8 cellular contexts compared by ENCODE assay signal in the genomic region with DNA sequence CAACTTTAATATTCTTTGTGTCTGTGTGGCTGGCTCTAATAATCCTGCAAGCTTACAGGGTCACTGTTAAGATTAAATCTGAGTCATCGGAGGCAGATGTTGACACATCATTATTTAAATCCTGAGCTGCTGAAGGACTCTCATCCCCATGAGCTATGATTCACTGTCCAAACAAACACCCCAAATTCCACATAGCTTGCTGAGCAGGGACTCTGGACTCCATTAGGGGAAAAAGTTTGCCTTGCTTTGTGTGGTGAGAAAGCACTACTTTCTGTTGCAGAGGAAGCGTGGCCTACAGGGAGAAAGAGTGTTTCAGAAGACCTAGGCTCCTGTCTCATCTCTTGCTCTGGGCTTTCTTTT.
DNase-seq lines count a peak whose midpoint lies in the region; TF ChIP-seq lines count a peak whose summit lies in the region.
"Had no signal": no experiment of that assay in that cellular context is flagged by ENCODE, and none has a peak within 500 bp of the region (broad histone marks: within the 10 kb centered on the region; RNA-seq: fewer than 3 reads in every experiment).

No MANE protein-coding gene starts in this region.

- H4K20me1 ChIP-seq in GM23248 (ENCODE audit: insufficient read depth): no peaks in the 10 kb centered on the region
- no peaks in the 10 kb centered on the region for H4K20me1 ChIP-seq in OCI-LY7 (ENCODE audit: insufficient read depth, low read length)

- H3K9me2 ChIP-seq in GM23248 (ENCODE audit: insufficient read depth): no peaks in the 10 kb centered on the region
- no peaks in the 10 kb centered on the region for H3K9me2 ChIP-seq in OCI-LY7 (ENCODE audit: insufficient read depth, low read length)

- 0 to 2% methylated on average over 2 of the region's 2 CpGs for WGBS in GM23248 (ENCODE audit: low coverage in 1 of 2, low lambda C conversion rate in 2 of 2, missing lambda C conversion rate in 2 of 2), 2 experiments
- 24 to 29% methylated on average over 2 of the region's 2 CpGs for WGBS in esophagus, 2 donors

- H3K4me1 ChIP-seq in GM23248 (ENCODE audit: insufficient read depth) (peaks cover 71% of the 10 kb centered on the region), OCI-LY7 (ENCODE audit: insufficient read depth, low read length, poor library complexity, severe bottlenecking) (peaks cover 49% of the 10 kb centered on the region), esophagus (ENCODE audit: control insufficient read depth in 2 of 2, insufficient read depth in 2 of 2, low read length in 1 of 2) (peaks cover 0 to 3% of the 10 kb centered on the region in 2 donors)

- H3F3A ChIP-seq in GM23248 (ENCODE audit: insufficient read depth): peaks cover 54% of the 10 kb centered on the region

- BruUV-seq in OCI-LY7 (replicated peaks; lab: Mats Ljungman, UMichigan): no TSS peak

- CTCF ChIA-PET in OCI-LY7 (lab: Charles Lee; ENCODE audit: unreplicated experiment): no interaction called here

- 0 out of 2 replicates have a peak overlapping the region, but pooled peaks have one; percentile 5 for H3K9ac ChIP-seq in GM23248

- H3K4me2 ChIP-seq in GM23248 (ENCODE audit: unreplicated experiment) (peak overlapping the region; percentile 57), OCI-LY7 (ENCODE audit: low read length) (no peak overlapping the region)

- POLR2A ChIA-PET in OCI-LY7 (lab: Charles Lee): no interaction called here

- peak overlapping the region; percentile 74 for H3K27ac ChIP-seq in GM23248
- no peak overlapping the region for H3K27ac ChIP-seq in OCI-LY7 (ENCODE audit: low read depth, low read length, poor library complexity, severe bottlenecking)
- H3K27ac ChIP-seq in esophagus (ENCODE audit: low read depth in 2 of 2, low read length in 1 of 2): peak overlapping the region; percentile 36 to 52

- no peaks in the 10 kb centered on the region for H3K9me3 ChIP-seq in GM23248 (ENCODE audit: low read depth)
- no peaks in the 10 kb centered on the region for H3K9me3 ChIP-seq in OCI-LY7 (ENCODE audit: low read length)
- H3K9me3 ChIP-seq in esophagus (ENCODE audit: control insufficient read depth in 2 of 2, insufficient read depth in 1 of 2, low read depth in 1 of 2, low read length in 1 of 2): no peaks in the 10 kb centered on the region

- H2AFZ ChIP-seq in GM23248 (no peak overlapping the region), OCI-LY7 (ENCODE audit: low read length) (peak overlapping the region; percentile 0; the same call in 1 of the 2 replicates)

- intact Hi-C loops in OCI-LY7 (cut with micrococcal nuclease; ENCODE audit: unreplicated experiment): loop anchor here (10.0 kb wide), 2 partner anchors 127 to 1653 kb away; no protein-coding TSS in a partner anchor

- in situ Hi-C loops in GM23248 (cut with MboI): no loop called here

- H3K79me2 ChIP-seq in GM23248 (ENCODE audit: insufficient read depth): no peaks in the 10 kb centered on the region
- H3K79me2 ChIP-seq in OCI-LY7 (ENCODE audit: insufficient read depth, low read depth, low read length): no peaks in the 10 kb centered on the region

- H3K36me3 ChIP-seq in GM23248 (ENCODE audit: low read depth) (no peaks in the 10 kb centered on the region), OCI-LY7 (ENCODE audit: insufficient read depth, low read length) (no peaks in the 10 kb centered on the region), esophagus (ENCODE audit: control insufficient read depth in 2 of 2, insufficient read depth in 2 of 2, low read length in 1 of 2) (no peaks in the 10 kb centered on the region)

- no peaks in the 10 kb centered on the region for H3K27me3 ChIP-seq in GM23248 (replicated peaks; ENCODE audit: insufficient read depth)
- H3K27me3 ChIP-seq in esophagus (ENCODE audit: control insufficient read depth in 1 of 2, insufficient read depth in 2 of 2, low read length in 2 of 2): no peaks in the 10 kb centered on the region

- DNase-seq in GM23248 (peak; percentile 98), OCI-LY7 (ENCODE audit: low spot score) (no peak), renal cortical epithelial cell (ENCODE audit: low read depth) (peak; percentile 98), NCI-H2196 treated with DMSO at 0.1 percent for 48 hours (lab: John Stamatoyannopoulos, UW; ENCODE audit: unreplicated experiment) (no peak), NCI-H1694 (lab: John Stamatoyannopoulos, UW) (no peak), NK-92 (lab: John Stamatoyannopoulos, UW; ENCODE audit: unreplicated experiment) (no peak)
- DNase-seq: activated CD4-positive, alpha-beta memory T cell treated with anti-CD3 and anti-CD28 coated beads for 36 hours had no signal

- no peak for TF ChIP-seq CTCF in OCI-LY7 (conservative IDR thresholded peaks at IDR 0.05; ENCODE audit: low read length)

- H3K4me3 ChIP-seq in GM23248 (peak overlapping the region; percentile 22), OCI-LY7 (ENCODE audit: low read depth, low read length, poor library complexity, severe bottlenecking) (no peak overlapping the region), esophagus (ENCODE audit: low read depth in 1 of 2, low read length in 2 of 2) (no peak overlapping the region)

Comparison
In these comparisons a context has a peak if more than half of its experiments do, and no peak if none do; other contexts are left out.
1. DNase-seq: peak in GM23248 (single experiment) and renal cortical epithelial cell (single experiment); none in OCI-LY7 (single experiment), NCI-H2196 treated with DMSO at 0.1 percent for 48 hours (single experiment), NCI-H1694 (single experiment) and NK-92 (single experiment).